In genomic region chr5:65749956-65750355, GRCh38 we compare ENCODE assay signal across 23 cellular contexts. TPM values are rescaled to one million over a fixed set of nuclear protein-coding genes. Genes with fewer than 3 reads are reported as not detected.
DNase-seq lines count a peak whose midpoint lies in the region; ATAC-seq, FAIRE-seq and TF ChIP-seq lines count a peak whose summit lies in the region.
"Had no signal": no experiment of that assay in that cellular context is flagged by ENCODE, and none has a peak within 500 bp of the region (broad histone marks: within the 10 kb centered on the region; RNA-seq: fewer than 3 reads in every experiment).

No MANE protein-coding gene starts in this region.

- H3K79me2 ChIP-seq in GM23338 (replicated peaks; ENCODE audit: insufficient read depth): peaks cover 100% of the 10 kb centered on the region
- no peaks in the 10 kb centered on the region; the same call in 1 of the 2 replicates for H3K79me2 ChIP-seq in PC-3 (ENCODE audit: low read length)

- TF ChIP-seq CTCF in A549 (IDR thresholded peaks at IDR 0.05) (no peak), GM23338 (conservative IDR thresholded peaks at IDR 0.05; ENCODE audit: low read depth in 2 of 2) (no peak), choroid plexus epithelial cell (conservative IDR thresholded peaks at IDR 0.05; ENCODE audit: low read depth, low read length) (no peak), right lobe of liver (IDR thresholded peaks at IDR 0.05) (no peak), PC-3 (conservative IDR thresholded peaks at IDR 0.05; ENCODE audit: low read depth, low read length) (no peak)

- H3K9me2 ChIP-seq in GM23338 (ENCODE audit: insufficient read depth) (no peaks in the 10 kb centered on the region), PC-3 (replicated peaks; ENCODE audit: low read length) (no peaks in the 10 kb centered on the region)

- H3K27ac Mint-ChIP-seq in GM23338: no peak overlapping the region
- H3K27ac Mint-ChIP-seq: CD8-positive, alpha-beta memory T cell had no signal

- H3K36me3 ChIP-seq in GM23338 (ENCODE audit: insufficient read depth) (no peaks in the 10 kb centered on the region), right lobe of liver (no peaks in the 10 kb centered on the region), PC-3 (ENCODE audit: low read depth, low read length) (no peaks in the 10 kb centered on the region)
- H3K36me3 ChIP-seq: BE2C had no signal

- no peak overlapping the region for H3K4me3 ChIP-seq in A549
- no peak overlapping the region for H3K4me3 ChIP-seq in GM23338
- no peak overlapping the region for H3K4me3 ChIP-seq in choroid plexus epithelial cell (ENCODE audit: low read depth, low read length)
- no peak overlapping the region for H3K4me3 ChIP-seq in right lobe of liver
- no peak overlapping the region for H3K4me3 ChIP-seq in PC-3 (ENCODE audit: low read length)
- H3K4me3 ChIP-seq: PC-9 had no signal

- H3K9me3 ChIP-seq in A549: no peaks in the 10 kb centered on the region
- no peaks in the 10 kb centered on the region for H3K9me3 ChIP-seq in right lobe of liver
- no peaks in the 10 kb centered on the region for H3K9me3 ChIP-seq in PC-3 (ENCODE audit: low read length)
- H3K9me3 ChIP-seq: BE2C had no signal

- ATAC-seq in A549: peak in 1 of 2 experiments; percentile 56; a peak in 2 of 6 replicates
- peak; percentile 48; the same call in 2 of the 3 replicates for ATAC-seq in GM23338
- peak; percentile 16 to 35 (median 26) for ATAC-seq in right lobe of liver
- ATAC-seq in PC-3: no peak

- H3K27ac ChIP-seq in A549: peak overlapping the region; percentile 1 to 41; a peak in 2 of 6 replicates
- H3K27ac ChIP-seq in GM23338 (ENCODE audit: low read depth): peak overlapping the region; percentile 43; the same call in 1 of the 2 replicates
- H3K27ac ChIP-seq in right lobe of liver: peak overlapping the region in 1 of 3 donors; percentile 69
- no peak overlapping the region for H3K27ac ChIP-seq in PC-3 (ENCODE audit: low read length)
- H3K27ac ChIP-seq: PC-9 had no signal

- no peaks in the 10 kb centered on the region for H3K9me3 Mint-ChIP-seq in GM23338
- H3K9me3 Mint-ChIP-seq: CD8-positive, alpha-beta memory T cell had no signal

- WGBS in A549 (ENCODE audit: missing lambda C conversion rate): 74% methylated on average over 5 of the region's 5 CpGs
- 58% methylated on average over 3 of the region's 5 CpGs for WGBS in right lobe of liver (ENCODE audit: insufficient coverage, low coverage, low lambda C conversion rate, missing lambda C conversion rate)

- POLR2A ChIA-PET in A549 (lab: Yijun Ruan, JAX) (interaction anchor here (1.6 kb wide), 1 partner anchor 177 kb away, joined by 3 read pairs; the partner anchor contains the start of gene ERBIN), PC-3 (lab: Charles Lee; ENCODE audit: unreplicated experiment) (no interaction called here)

- TF ChIP-seq POLR2A in A549 (IDR thresholded peaks at IDR 0.05; ENCODE audit: low read length): no peak
- TF ChIP-seq POLR2A in right lobe of liver (IDR thresholded peaks at IDR 0.05): no peak

- H3F3A ChIP-seq in GM23338 (replicated peaks; ENCODE audit: low read depth) (no peaks in the 10 kb centered on the region), PC-3 (ENCODE audit: low read length, unreplicated experiment) (no peaks in the 10 kb centered on the region)

- no peak for TF ChIP-seq EP300 in A549 (IDR thresholded peaks at IDR 0.05)

- H2AFZ ChIP-seq in GM23338 (no peak overlapping the region), PC-3 (ENCODE audit: low read length) (no peak overlapping the region)
- H2AFZ ChIP-seq: PC-9 had no signal

- H3K4me1 ChIP-seq in A549: peaks cover 29% of the 10 kb centered on the region
- H3K4me1 ChIP-seq in GM23338 (ENCODE audit: insufficient read depth): peaks cover 5% of the 10 kb centered on the region; the same call in 1 of the 2 replicates
- peaks cover 0 to 48% (median 8%) of the 10 kb centered on the region in 4 donors for H3K4me1 ChIP-seq in right lobe of liver
- no peaks in the 10 kb centered on the region for H3K4me1 ChIP-seq in PC-3 (ENCODE audit: insufficient read depth, low read length)
- H3K4me1 ChIP-seq: BE2C had no signal

- no peak for TF ChIP-seq RAD21 in A549 (conservative IDR thresholded peaks at IDR 0.05 in 1 of 2, IDR thresholded peaks at IDR 0.05 in 1 of 2)

- DNase-seq in A549 (ENCODE audit: low read depth in 1 of 2, low spot score in 1 of 2) (no peak), GM23338 (ENCODE audit: low spot score) (peak; percentile 24), choroid plexus epithelial cell (ENCODE audit: low read depth) (peak; percentile 13), right lobe of liver (no peak), GM19240 (ENCODE audit: insufficient read length, low spot score) (no peak), AG08395 (ENCODE audit: low spot score) (no peak), PC-3 (no peak)
- DNase-seq: BE2C; CD8-positive, alpha-beta memory T cell; DMS79 treated with DMSO at 0.1 percent for 48 hours; GF-D8; H7; KG1; MM.1S; NCI-H2029; NCI-H446 treated with DMSO at 0.1 percent for 48 hours; NCI-H526; NCI-H82; NK-92 treated with Interleukin-12 subunit alpha and Interleukin-12 subunit beta, amount 100 ng/mL, for 24 hours; PC-9; SHP77 had no signal

- FAIRE-seq in A549 (lab: Jason Lieb, UNC): no peak
- FAIRE-seq: GM12891 had no signal

- H4K20me1 ChIP-seq in GM23338 (replicated peaks; ENCODE audit: insufficient read depth) (peaks cover 59% of the 10 kb centered on the region), PC-3 (ENCODE audit: low read length) (no peaks in the 10 kb centered on the region)

- no TSS peak for BruUV-seq in PC-3 (replicated peaks; lab: Mats Ljungman, UMichigan)

- no peaks in the 10 kb centered on the region for H3K27me3 ChIP-seq in GM23338 (ENCODE audit: insufficient read depth)
- no peaks in the 10 kb centered on the region for H3K27me3 ChIP-seq in right lobe of liver
- no peaks in the 10 kb centered on the region for H3K27me3 ChIP-seq in PC-3 (ENCODE audit: low read length)
- H3K27me3 ChIP-seq: BE2C had no signal

- peaks cover 2% of the 10 kb centered on the region for H3K27me3 Mint-ChIP-seq in GM23338 (ENCODE audit: insufficient read depth, low read depth, poor library complexity)

- intact Hi-C loops in right lobe of liver (cut with DNase I) (no loop called here), PC-3 (cut with micrococcal nuclease) (no loop called here)

- peaks cover 13% of the 10 kb centered on the region; the same call in 2 of the 3 replicates for H3K4me1 Mint-ChIP-seq in GM23338
- H3K4me1 Mint-ChIP-seq: CD14-positive monocyte; CD8-positive, alpha-beta memory T cell had no signal

- peaks cover 23% of the 10 kb centered on the region for H3K36me3 Mint-ChIP-seq in GM23338 (ENCODE audit: low read depth)

- H3K9ac ChIP-seq in PC-3 (ENCODE audit: low read length): no peak overlapping the region

- peak overlapping the region; percentile 58; the same call in 2 of the 3 replicates for H3K4me2 ChIP-seq in A549
- no peak overlapping the region for H3K4me2 ChIP-seq in GM23338
- no peak overlapping the region for H3K4me2 ChIP-seq in PC-3 (ENCODE audit: low read length)
- H3K4me2 ChIP-seq: PC-9 had no signal

- CTCF ChIA-PET in A549 (lab: Yijun Ruan, JAX) (interaction anchor here (3.9 kb wide), 1 partner anchor 8 kb away, joined by 14 read pairs; no protein-coding TSS in a partner anchor), PC-3 (lab: Charles Lee) (no interaction called here)

- no peak overlapping the region for H3K4me3 Mint-ChIP-seq in GM23338
- H3K4me3 Mint-ChIP-seq: CD14-positive monocyte; CD8-positive, alpha-beta memory T cell had no signal

TF ChIP-seq in A549, 52 proteins besides CTCF, POLR2A, EP300 and RAD21 (continues in another document):
- no peak for TF ChIP-seq BHLHE40 (IDR thresholded peaks at IDR 0.05; ENCODE audit: low read depth, low read length)
- TF ChIP-seq POLR2AphosphoS2 (conservative IDR thresholded peaks at IDR 0.05; ENCODE audit: low read length): no peak
- TF ChIP-seq USF2 (IDR thresholded peaks at IDR 0.05): no peak
- no peak for TF ChIP-seq CBX8 (IDR thresholded peaks at IDR 0.05)

TF ChIP-seq in GM23338, 12 proteins besides CTCF, POLR2A, EP300 and RAD21 (continues in another document):
- no peak for TF ChIP-seq STAT1 (IDR thresholded peaks at IDR 0.05; ENCODE audit: unreplicated experiment)

RNA-seq across cellular contexts. Expression of gene NLN, which starts 28.0 kb away (rescaled TPM):
- 74.2 and 88.9 TPM in 2 replicates for polyA plus RNA-seq in A549 (2011; rRNA removed)
- polyA plus RNA-seq in A549 (2012; cell fraction: cytosol; rRNA removed): 36.7 and 40.2 TPM in 2 replicates
- polyA plus RNA-seq in A549 (2012; cell fraction: nucleus; rRNA removed): 20.2 and 25.2 TPM in 2 replicates
- polyA plus RNA-seq in A549 (2017; fragmentation: RNase III; extraction: RNeasy Plus Mini Kit Qiagen cat#74134 plus additional on column Dnase treatment): 68.6 to 79.2 TPM (median 69.3 TPM) in 3 replicates
- polyA minus RNA-seq in A549 (2011; rRNA and poly(A)+ RNA removed): 88.5 and 102 TPM in 2 replicates
- total RNA-seq in GM23338 (2014; rRNA removed; shearing (Covaris generic)): 155 and 168 TPM in 2 replicates
- 49.5 and 56.4 TPM in 2 replicates for polyA plus RNA-seq in GM23338 (2016; fragmentation: Nextera tagmentation; extraction: Ambion mirVana)
- total RNA-seq in right lobe of liver: 10 to 100 TPM; 28.3 to 68.2 (median 36.7) TPM
- 7.9 and 13.6 TPM in 2 replicates for total RNA-seq in PC-3 (2014; rRNA removed)

RNA-seq across cellular contexts. Expression of gene SGTB, which starts 28.0 kb away (rescaled TPM):
- polyA plus RNA-seq in A549 (2011; rRNA removed): 13.9 and 17.4 TPM in 2 replicates
- 2.3 and 2.5 TPM in 2 replicates for polyA plus RNA-seq in A549 (2012; cell fraction: cytosol; rRNA removed)
- polyA plus RNA-seq in A549 (2012; cell fraction: nucleus; rRNA removed): 1.2 and 1.8 TPM in 2 replicates
- polyA plus RNA-seq in A549 (2017; fragmentation: RNase III; extraction: RNeasy Plus Mini Kit Qiagen cat#74134 plus additional on column Dnase treatment): 8.0 to 9.3 TPM (median 8.6 TPM) in 3 replicates
- 4.7 and 4.8 TPM in 2 replicates for polyA minus RNA-seq in A549 (2011; rRNA and poly(A)+ RNA removed)
- total RNA-seq in GM23338 (2014; rRNA removed; shearing (Covaris generic)): 12.5 and 14.8 TPM in 2 replicates
- polyA plus RNA-seq in GM23338 (2016; fragmentation: Nextera tagmentation; extraction: Ambion mirVana): 6.4 and 8.0 TPM in 2 replicates
- 1 to 10 TPM; 1.9 to 5.0 (median 3.9) TPM for total RNA-seq in right lobe of liver
- total RNA-seq in PC-3 (2014; rRNA removed): 0.98 and 1.1 TPM in 2 replicates

Comparison
In these comparisons a context has a peak if more than half of its experiments do, and no peak if none do; other contexts are left out.
1. DNase-seq: peak in GM23338 (single experiment) and choroid plexus epithelial cell (single experiment); none in A549 (0 of 2), right lobe of liver (0 of 3), GM19240 (single experiment), AG08395 (single experiment) and PC-3 (single experiment).